ENCODE assay signal across 37 cellular contexts in genomic region chr3:147379651-147380050, GRCh38. TPM values are rescaled to one million over a fixed set of nuclear protein-coding genes. Genes with fewer than 3 reads are reported as not detected.
"Had no signal": no experiment of that assay in that cellular context is flagged by ENCODE, and none has a peak within 500 bp of the region (broad histone marks: within the 10 kb centered on the region; RNA-seq: fewer than 3 reads in every experiment).

No MANE protein-coding gene starts in this region.

- H3K9me3 Mint-ChIP-seq: activated CD4-positive, alpha-beta memory T cell treated with anti-CD3 and anti-CD28 coated beads for 36 hours; activated naive CD8-positive, alpha-beta T cell treated with anti-CD3 and anti-CD28 coated beads, Interleukin-2, amount 50 U/mL, for 24 hours; activated T-helper 1 cell treated with anti-CD3 and anti-CD28 coated beads, Interleukin-12 subunit alpha, Interleukin-12 subunit beta, Interleukin-2, Interleukin-4 antibody, amounts not matched to agents 30 ng/mL and 10 ng/mL and 1 ng/mL, durations not matched to agents 14 hours and 24 hours and 36 hours; activated T-helper 2 cell treated with anti-CD3 and anti-CD28 coated beads, Interferon-gamma antibody, Interleukin-2, Interleukin-4, amounts not matched to agents 10 μg/mL and 5 μg/mL and 100 μg/mL, durations not matched to agents 14 hours and 24 hours and 36 hours; endodermal cell had no signal

- H3K36me3 Mint-ChIP-seq: activated CD8-positive, alpha-beta memory T cell treated with anti-CD3 and anti-CD28 coated beads, Interleukin-2, amount 10 ng/mL, durations not matched to agents 7 days and 5 days had no signal

- H3K9me3 ChIP-seq: adrenal gland, body of pancreas, breast epithelium, colonic mucosa, esophagus muscularis mucosa, gastrocnemius medialis had no signal

- H3K4me3 Mint-ChIP-seq: activated CD4-positive, alpha-beta memory T cell treated with anti-CD3 and anti-CD28 coated beads for 36 hours; activated CD4-positive, alpha-beta T cell treated with anti-CD3 and anti-CD28 coated beads for 36 hours; activated CD4-positive, alpha-beta T cell treated with anti-CD3 and anti-CD28 coated beads, Interleukin-2, amount 10 ng/mL, durations not matched to agents 24 days and 14 days; activated CD8-positive, alpha-beta memory T cell treated with anti-CD3 and anti-CD28 coated beads, Interleukin-2, amount 10 ng/mL, durations not matched to agents 7 days and 5 days; activated CD8-positive, alpha-beta T cell treated with anti-CD3 and anti-CD28 coated beads, Interleukin-2, amount 10 ng/mL, durations not matched to agents 7 days and 5 days; activated naive CD4-positive, alpha-beta T cell treated with anti-CD3 and anti-CD28 coated beads for 36 hours; activated naive CD4-positive, alpha-beta T cell treated with anti-CD3 and anti-CD28 coated beads, Interleukin-2, amount 50 U/mL, for 24 hours; activated naive CD8-positive, alpha-beta T cell treated with anti-CD3 and anti-CD28 coated beads for 36 hours; activated naive CD8-positive, alpha-beta T cell treated with anti-CD3 and anti-CD28 coated beads, Interleukin-2, amount 50 U/mL, for 24 hours; activated T-helper 1 cell treated with anti-CD3 and anti-CD28 coated beads, Interleukin-12 subunit alpha, Interleukin-12 subunit beta, Interleukin-2, Interleukin-4 antibody, amounts not matched to agents 30 ng/mL and 10 ng/mL and 1 ng/mL, durations not matched to agents 14 hours and 24 hours and 36 hours; endodermal cell had no signal

- H3K27ac Mint-ChIP-seq: activated CD4-positive, alpha-beta memory T cell treated with anti-CD3 and anti-CD28 coated beads for 36 hours; activated CD4-positive, alpha-beta T cell treated with anti-CD3 and anti-CD28 coated beads for 36 hours; activated CD4-positive, alpha-beta T cell treated with anti-CD3 and anti-CD28 coated beads, Interleukin-2, amount 10 ng/mL, durations not matched to agents 24 days and 14 days; activated CD8-positive, alpha-beta T cell treated with anti-CD3 and anti-CD28 coated beads, Interleukin-2, amount 10 ng/mL, durations not matched to agents 7 days and 5 days; activated naive CD4-positive, alpha-beta T cell treated with anti-CD3 and anti-CD28 coated beads for 36 hours; activated naive CD4-positive, alpha-beta T cell treated with anti-CD3 and anti-CD28 coated beads, Interleukin-2, amount 50 U/mL, for 24 hours; activated naive CD8-positive, alpha-beta T cell treated with anti-CD3 and anti-CD28 coated beads for 36 hours; activated naive CD8-positive, alpha-beta T cell treated with anti-CD3 and anti-CD28 coated beads, Interleukin-2, amount 50 U/mL, for 24 hours; activated T-helper 1 cell treated with anti-CD3 and anti-CD28 coated beads, Interleukin-12 subunit alpha, Interleukin-12 subunit beta, Interleukin-2, Interleukin-4 antibody, amounts not matched to agents 30 ng/mL and 10 ng/mL and 1 ng/mL, durations not matched to agents 14 hours and 24 hours and 36 hours; activated T-helper 2 cell treated with anti-CD3 and anti-CD28 coated beads, Interferon-gamma antibody, Interleukin-2, Interleukin-4, amounts not matched to agents 10 μg/mL and 5 μg/mL and 100 μg/mL, durations not matched to agents 14 hours and 24 hours and 36 hours; endodermal cell had no signal

- H3K4me1 ChIP-seq: adrenal gland, body of pancreas, breast epithelium, colonic mucosa, foreskin keratinocyte, gastrocnemius medialis had no signal

- H3K36me3 ChIP-seq: adrenal gland, breast epithelium, cardiac muscle cell, colonic mucosa, esophagus muscularis mucosa, gastrocnemius medialis had no signal

- H3K27ac ChIP-seq: adrenal gland, body of pancreas, breast epithelium, cardiac muscle cell, colonic mucosa, esophagus muscularis mucosa, foreskin keratinocyte, gastrocnemius medialis had no signal

- H3K4me1 Mint-ChIP-seq: activated CD4-positive, alpha-beta T cell treated with anti-CD3 and anti-CD28 coated beads for 36 hours; activated CD4-positive, alpha-beta T cell treated with anti-CD3 and anti-CD28 coated beads, Interleukin-2, amount 10 ng/mL, durations not matched to agents 24 days and 14 days; activated CD8-positive, alpha-beta memory T cell treated with anti-CD3 and anti-CD28 coated beads, Interleukin-2, amount 10 ng/mL, durations not matched to agents 7 days and 5 days; activated naive CD4-positive, alpha-beta T cell treated with anti-CD3 and anti-CD28 coated beads, Interleukin-2, amount 50 U/mL, for 24 hours; activated naive CD8-positive, alpha-beta T cell treated with anti-CD3 and anti-CD28 coated beads for 36 hours; activated naive CD8-positive, alpha-beta T cell treated with anti-CD3 and anti-CD28 coated beads, Interleukin-2, amount 50 U/mL, for 24 hours had no signal

- H3K4me3 ChIP-seq: adrenal gland, body of pancreas, breast epithelium, cardiac muscle cell, colonic mucosa, esophagus muscularis mucosa, gastrocnemius medialis had no signal

- DNase-seq: activated CD4-positive, alpha-beta memory T cell treated with anti-CD3 and anti-CD28 coated beads for 36 hours; activated CD4-positive, alpha-beta T cell treated with anti-CD3 and anti-CD28 coated beads for 36 hours; activated CD4-positive, alpha-beta T cell treated with anti-CD3 and anti-CD28 coated beads, Interleukin-2, amount 10 ng/mL, durations not matched to agents 24 days and 14 days; activated CD4-positive, CD25-positive, alpha-beta regulatory T cell; activated CD4-positive, CD25-positive, alpha-beta regulatory T cell treated with anti-CD3 and anti-CD28 coated beads, Interleukin-2, amount 50 U/mL, for 72 hours; activated CD8-positive, alpha-beta memory T cell treated with anti-CD3 and anti-CD28 coated beads, Interleukin-2, amount 10 ng/mL, durations not matched to agents 7 days and 5 days; activated CD8-positive, alpha-beta memory T cell treated with anti-CD3 and anti-CD28 coated beads, Interleukin-2, amount 50 U/mL, for 4 hours; activated CD8-positive, alpha-beta T cell treated with anti-CD3 and anti-CD28 coated beads, Interleukin-2, amount 10 ng/mL, durations not matched to agents 7 days and 5 days; activated effector memory CD4-positive, alpha-beta T cell treated with anti-CD3 and anti-CD28 coated beads, Interleukin-2, amount 50 U/mL, for 16 hours; activated naive CD4-positive, alpha-beta T cell treated with anti-CD3 and anti-CD28 coated beads for 36 hours; activated naive CD8-positive, alpha-beta T cell treated with anti-CD3 and anti-CD28 coated beads for 36 hours; activated naive CD8-positive, alpha-beta T cell treated with anti-CD3 and anti-CD28 coated beads, Interleukin-2, amount 50 U/mL, for 24 hours; activated T-cell treated with anti-CD3 and anti-CD28 coated beads, Interleukin-2, amount 50 U/mL, for 1 hour; activated T-cell treated with anti-CD3 and anti-CD28 coated beads, Interleukin-2, amount 50 U/mL, for 48 hours; adrenal gland; amygdala; aorta; body of pancreas; central memory CD4-positive, alpha-beta T cell; cerebellar nuclear complex; colonic mucosa; effector memory CD4-positive, alpha-beta T cell; endodermal cell; foreskin keratinocyte; gastrocnemius medialis; glutamatergic neuron; T-helper 2 cell had no signal

RNA-seq across cellular contexts. Expression of gene ZIC4, which starts 26.7 kb away (rescaled TPM):
- total RNA-seq: activated CD4-positive, alpha-beta memory T cell treated with anti-CD3 and anti-CD28 coated beads for 36 hours; activated CD4-positive, alpha-beta T cell treated with anti-CD3 and anti-CD28 coated beads for 36 hours; activated CD4-positive, alpha-beta T cell treated with anti-CD3 and anti-CD28 coated beads, Interleukin-2, amount 10 ng/mL, durations not matched to agents 24 days and 14 days; activated CD8-positive, alpha-beta memory T cell treated with anti-CD3 and anti-CD28 coated beads for 36 hours; activated CD8-positive, alpha-beta memory T cell treated with anti-CD3 and anti-CD28 coated beads, Interleukin-2, amount 10 ng/mL, durations not matched to agents 7 days and 5 days; activated CD8-positive, alpha-beta T cell treated with anti-CD3 and anti-CD28 coated beads, Interleukin-2, amount 10 ng/mL, durations not matched to agents 7 days and 5 days; activated naive CD4-positive, alpha-beta T cell treated with anti-CD3 and anti-CD28 coated beads for 36 hours; activated naive CD8-positive, alpha-beta T cell treated with anti-CD3 and anti-CD28 coated beads for 36 hours; activated T-helper 1 cell treated with anti-CD3 and anti-CD28 coated beads, Interleukin-12 subunit alpha, Interleukin-12 subunit beta, Interleukin-2, Interleukin-4 antibody, amounts not matched to agents 30 ng/mL and 10 ng/mL and 1 ng/mL, durations not matched to agents 14 hours and 24 hours and 36 hours; activated T-helper 2 cell treated with anti-CD3 and anti-CD28 coated beads, Interferon-gamma antibody, Interleukin-2, Interleukin-4, amounts not matched to agents 10 μg/mL and 5 μg/mL and 100 μg/mL, durations not matched to agents 14 hours and 24 hours and 36 hours; adrenal gland; body of pancreas; cardiac muscle cell; colonic mucosa; dermis microvascular lymphatic vessel endothelial cell; endodermal cell; epithelial cell of proximal tubule; esophagus muscularis mucosa; foreskin keratinocyte; T-helper 1 cell treated with Interleukin-12 subunit alpha and Interleukin-12 subunit beta and Interleukin-4 antibody, amounts not matched to agents 30 ng/mL and 1 ng/mL, for 36 hours had no signal

RNA-seq across cellular contexts. Expression of gene ZIC1, which starts 29.5 kb away (rescaled TPM):
- total RNA-seq: activated CD4-positive, alpha-beta memory T cell treated with anti-CD3 and anti-CD28 coated beads for 36 hours; activated CD4-positive, alpha-beta T cell treated with anti-CD3 and anti-CD28 coated beads for 36 hours; activated CD4-positive, alpha-beta T cell treated with anti-CD3 and anti-CD28 coated beads, Interleukin-2, amount 10 ng/mL, durations not matched to agents 24 days and 14 days; activated CD8-positive, alpha-beta memory T cell treated with anti-CD3 and anti-CD28 coated beads for 36 hours; activated CD8-positive, alpha-beta memory T cell treated with anti-CD3 and anti-CD28 coated beads, Interleukin-2, amount 10 ng/mL, durations not matched to agents 7 days and 5 days; activated CD8-positive, alpha-beta T cell treated with anti-CD3 and anti-CD28 coated beads, Interleukin-2, amount 10 ng/mL, durations not matched to agents 7 days and 5 days; activated naive CD4-positive, alpha-beta T cell treated with anti-CD3 and anti-CD28 coated beads for 36 hours; activated naive CD8-positive, alpha-beta T cell treated with anti-CD3 and anti-CD28 coated beads for 36 hours; activated T-helper 1 cell treated with anti-CD3 and anti-CD28 coated beads, Interleukin-12 subunit alpha, Interleukin-12 subunit beta, Interleukin-2, Interleukin-4 antibody, amounts not matched to agents 30 ng/mL and 10 ng/mL and 1 ng/mL, durations not matched to agents 14 hours and 24 hours and 36 hours; activated T-helper 2 cell treated with anti-CD3 and anti-CD28 coated beads, Interferon-gamma antibody, Interleukin-2, Interleukin-4, amounts not matched to agents 10 μg/mL and 5 μg/mL and 100 μg/mL, durations not matched to agents 14 hours and 24 hours and 36 hours; body of pancreas; cardiac muscle cell; dermis microvascular lymphatic vessel endothelial cell; endodermal cell; epithelial cell of proximal tubule; esophagus muscularis mucosa; foreskin keratinocyte; T-helper 1 cell treated with Interleukin-12 subunit alpha and Interleukin-12 subunit beta and Interleukin-4 antibody, amounts not matched to agents 30 ng/mL and 1 ng/mL, for 36 hours had no signal
